In genomic region chrX:57528670-57529255, GRCh38 we compare ENCODE assay signal across 8 cellular contexts.
DNase-seq lines count a peak whose midpoint lies in the region; ATAC-seq lines count a peak whose summit lies in the region.

No MANE protein-coding gene starts in this region.

- no peaks in the 10 kb centered on the region for H3K36me3 ChIP-seq in SJCRH30

- H3K27ac ChIP-seq in SJCRH30, result no peak overlapping the region

- peak; percentile 26 for DNase-seq in DMS53 treated with DMSO at 0.1 percent for 48 hours (lab: John Stamatoyannopoulos, UW; ENCODE audit: unreplicated experiment)
- DNase-seq in SJCRH30, result peak; percentile 7 to 34
- peak; percentile 55 for DNase-seq in islet precursor cell
- no peak for DNase-seq in pons (ENCODE audit: low spot score)
- DNase-seq in effector CD4-positive, alpha-beta T cell, result no peak
- DNase-seq in LoVo (ENCODE audit: low spot score), result no peak

- no peaks in the 10 kb centered on the region for H3K27me3 ChIP-seq in SJCRH30

- H3K4me1 ChIP-seq in SJCRH30, result no peaks in the 10 kb centered on the region

- ATAC-seq in GM21786 (IDR thresholded peaks at IDR 0.05; ENCODE audit: unreplicated experiment), result peak; percentile 48
- ATAC-seq in HG02610 (IDR thresholded peaks at IDR 0.05; ENCODE audit: unreplicated experiment), result no peak

- H3K4me3 ChIP-seq in SJCRH30, result no peak overlapping the region

- no peaks in the 10 kb centered on the region for H3K9me3 ChIP-seq in SJCRH30 (replicated peaks)

Comparison
In these comparisons a context has a peak if more than half of its experiments do, and no peak if none do; other contexts are left out.
1. DNase-seq: peak in DMS53 treated with DMSO at 0.1 percent for 48 hours (single experiment), SJCRH30 (2 of 2) and islet precursor cell (single experiment); none in pons (single experiment), effector CD4-positive, alpha-beta T cell (single experiment) and LoVo (single experiment).